24 cellular contexts compared by ENCODE assay signal in the genomic region with DNA sequence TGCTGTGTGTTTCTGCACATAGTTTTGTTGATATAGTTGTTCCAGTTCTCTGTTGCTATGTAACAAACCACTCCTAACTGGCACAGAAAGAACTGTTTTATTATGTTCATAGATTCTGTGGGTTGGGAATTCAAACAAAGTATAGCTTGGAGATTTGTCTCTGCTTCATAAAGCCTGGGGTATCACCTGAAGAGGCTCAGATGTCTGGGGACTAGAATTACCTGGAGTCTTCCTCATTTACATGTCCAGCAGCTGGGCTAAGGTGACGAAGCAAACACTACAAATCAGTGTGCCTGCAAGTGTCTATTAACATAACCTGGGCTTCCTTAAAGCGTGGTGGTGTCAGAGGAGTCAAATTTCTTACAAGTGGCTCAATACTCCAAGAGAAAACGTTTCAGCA.
DNase-seq lines count a peak whose midpoint lies in the region; ATAC-seq and TF ChIP-seq lines count a peak whose summit lies in the region.
"Had no signal": no experiment of that assay in that cellular context is flagged by ENCODE, and none has a peak within 500 bp of the region (broad histone marks: within the 10 kb centered on the region; RNA-seq: fewer than 3 reads in every experiment).

No MANE protein-coding gene starts in this region.

- no peak for TF ChIP-seq CTCF in progenitor cell of endocrine pancreas (IDR thresholded peaks at IDR 0.05; ENCODE audit: unreplicated experiment)

- no peaks in the 10 kb centered on the region for H3K4me1 Mint-ChIP-seq in progenitor cell of endocrine pancreas (ENCODE audit: low read depth)
- H3K4me1 Mint-ChIP-seq: activated naive CD8-positive, alpha-beta T cell treated with anti-CD3 and anti-CD28 coated beads, Interleukin-2, amount 10 ng/mL, durations not matched to agents 7 days and 5 days; natural killer cell; stimulated activated effector memory CD8-positive, alpha-beta T cell treated with anti-CD3 and anti-CD28 coated beads, Interleukin-12 subunit alpha, Interleukin-12 subunit beta, amount 100 ng/mL, for 72 hours had no signal

- intact Hi-C loops in sciatic nerve (cut with DNase I), result no loop called here

- H3K36me3 Mint-ChIP-seq in progenitor cell of endocrine pancreas (ENCODE audit: insufficient read depth), result no peaks in the 10 kb centered on the region
- H3K36me3 Mint-ChIP-seq: activated naive CD8-positive, alpha-beta T cell treated with anti-CD3 and anti-CD28 coated beads, Interleukin-2, amount 10 ng/mL, durations not matched to agents 7 days and 5 days; natural killer cell; stimulated activated effector memory CD8-positive, alpha-beta T cell treated with anti-CD3 and anti-CD28 coated beads, Interleukin-12 subunit alpha, Interleukin-12 subunit beta, amount 100 ng/mL, for 72 hours had no signal

- DNase-seq in NCI-H1105 treated with DMSO at 0.1 percent for 48 hours (lab: John Stamatoyannopoulos, UW) (peak; percentile 26), NCI-H1105 (lab: John Stamatoyannopoulos, UW) (no peak), NCI-H187 (lab: John Stamatoyannopoulos, UW) (peak; percentile 17 to 52), NCI-H526 (lab: John Stamatoyannopoulos, UW) (peak; percentile 32 to 45), progenitor cell of endocrine pancreas (ENCODE audit: low spot score, unreplicated experiment) (no peak), sciatic nerve (ENCODE audit: low spot score) (no peak)
- DNase-seq in stimulated activated CD4-positive, alpha-beta T cell treated with anti-CD3 and anti-CD28 coated beads, Interleukin-15, amount 100 ng/mL, for 24 hours, result no peak
- DNase-seq: 8988T; activated gamma-delta T cell treated with Interleukin-2 at 50 U/mL for 16 hours; activated naive CD8-positive, alpha-beta T cell treated with anti-CD3 and anti-CD28 coated beads, Interleukin-2, amount 10 ng/mL, durations not matched to agents 7 days and 5 days; activated T-cell treated with anti-CD3 and anti-CD28 coated beads, Interleukin-2, amount 50 U/mL, for 24 hours; aorta; GM23248; KG1; kidney; natural killer cell; NCI-H1930; NCI-H446 treated with DMSO at 0.1 percent for 48 hours; nucleus accumbens; PC-9; T-helper 2 cell; trophoblast cell had no signal

- no peaks in the 10 kb centered on the region for H3K27me3 Mint-ChIP-seq in progenitor cell of endocrine pancreas
- H3K27me3 Mint-ChIP-seq: activated naive CD8-positive, alpha-beta T cell treated with anti-CD3 and anti-CD28 coated beads, Interleukin-2, amount 10 ng/mL, durations not matched to agents 7 days and 5 days; activated T-cell treated with anti-CD3 and anti-CD28 coated beads, Interleukin-2, amount 50 U/mL, for 24 hours had no signal

- peaks cover 2% of the 10 kb centered on the region for H3K9me3 Mint-ChIP-seq in progenitor cell of endocrine pancreas (ENCODE audit: low read depth)
- H3K9me3 Mint-ChIP-seq: activated naive CD8-positive, alpha-beta T cell treated with anti-CD3 and anti-CD28 coated beads, Interleukin-2, amount 10 ng/mL, durations not matched to agents 7 days and 5 days; activated T-cell treated with anti-CD3 and anti-CD28 coated beads, Interleukin-2, amount 50 U/mL, for 24 hours had no signal

- peak overlapping the region; percentile 26 for H3K27ac Mint-ChIP-seq in progenitor cell of endocrine pancreas
- H3K27ac Mint-ChIP-seq: activated naive CD8-positive, alpha-beta T cell treated with anti-CD3 and anti-CD28 coated beads, Interleukin-2, amount 10 ng/mL, durations not matched to agents 7 days and 5 days; activated T-cell treated with anti-CD3 and anti-CD28 coated beads, Interleukin-2, amount 50 U/mL, for 24 hours; natural killer cell; stimulated activated effector memory CD8-positive, alpha-beta T cell treated with anti-CD3 and anti-CD28 coated beads, Interleukin-12 subunit alpha, Interleukin-12 subunit beta, amount 100 ng/mL, for 72 hours had no signal

- H3K4me3 Mint-ChIP-seq in progenitor cell of endocrine pancreas (ENCODE audit: low read depth), result no peak overlapping the region
- H3K4me3 Mint-ChIP-seq: activated naive CD8-positive, alpha-beta T cell treated with anti-CD3 and anti-CD28 coated beads, Interleukin-2, amount 10 ng/mL, durations not matched to agents 7 days and 5 days; activated T-cell treated with anti-CD3 and anti-CD28 coated beads, Interleukin-2, amount 50 U/mL, for 24 hours; natural killer cell; stimulated activated effector memory CD8-positive, alpha-beta T cell treated with anti-CD3 and anti-CD28 coated beads, Interleukin-12 subunit alpha, Interleukin-12 subunit beta, amount 100 ng/mL, for 72 hours had no signal

- ATAC-seq in sciatic nerve (no peak), HG03175 (IDR thresholded peaks at IDR 0.05; ENCODE audit: unreplicated experiment) (no peak)
- ATAC-seq: natural killer cell; stimulated activated effector memory CD8-positive, alpha-beta T cell treated with anti-CD3 and anti-CD28 coated beads, Interleukin-12 subunit alpha, Interleukin-12 subunit beta, amount 100 ng/mL, for 72 hours had no signal

Comparison
In these comparisons a context has a peak if more than half of its experiments do, and no peak if none do; other contexts are left out.
1. DNase-seq: peak in NCI-H1105 treated with DMSO at 0.1 percent for 48 hours (single experiment), NCI-H187 (2 of 2) and NCI-H526 (2 of 2); none in NCI-H1105 (single experiment), progenitor cell of endocrine pancreas (single experiment), sciatic nerve (single experiment) and stimulated activated CD4-positive, alpha-beta T cell treated with anti-CD3 and anti-CD28 coated beads, Interleukin-15, amount 100 ng/mL, for 24 hours (single experiment).